In genomic region chr1:213393860-213394259, GRCh38 we compare ENCODE assay signal across 22 cellular contexts.
DNase-seq lines count a peak whose midpoint lies in the region; ATAC-seq, FAIRE-seq and TF ChIP-seq lines count a peak whose summit lies in the region.
"Had no signal": no experiment of that assay in that cellular context is flagged by ENCODE, and none has a peak within 500 bp of the region (broad histone marks: within the 10 kb centered on the region; RNA-seq: fewer than 3 reads in every experiment).

No MANE protein-coding gene starts in this region.

- H3K79me2 ChIP-seq in H1 (ENCODE audit: control insufficient read depth in 1 of 2, insufficient read depth in 2 of 2, low read length in 2 of 2), result no peaks in the 10 kb centered on the region
- no peaks in the 10 kb centered on the region for H3K79me2 ChIP-seq in HepG2 (ENCODE audit: insufficient read depth, low read length)

- no peak overlapping the region for H4K5ac ChIP-seq in H1 (ENCODE audit: insufficient read length, low read depth, low read length)

- no TSS peak for BruUV-seq in HepG2 (replicated peaks; lab: Mats Ljungman, UMichigan)

- no peak overlapping the region for H2BK12ac ChIP-seq in H1 (ENCODE audit: low read depth, low read length)

- H3K4me1 Mint-ChIP-seq in activated CD4-positive, alpha-beta T cell treated with anti-CD3 and anti-CD28 coated beads for 36 hours, result no peaks in the 10 kb centered on the region
- H3K4me1 Mint-ChIP-seq: B cell; CD4-positive, CD25-positive, alpha-beta regulatory T cell had no signal

- peak; percentile 92 for ATAC-seq in HepG2
- no peak for ATAC-seq in GM18870 (IDR thresholded peaks at IDR 0.05; ENCODE audit: unreplicated experiment)
- no peak for ATAC-seq in activated CD4-positive, alpha-beta T cell treated with anti-CD3 and anti-CD28 coated beads for 36 hours
- ATAC-seq: CD8-positive, alpha-beta T cell had no signal

- POLR2A ChIA-PET in H1 (lab: Charles Lee; ENCODE audit: partially characterized antibody), result no interaction called here
- POLR2A ChIA-PET in HepG2 (lab: Yijun Ruan, JAX), result interaction anchor here (0.6 to 1.4 kb wide), 3 partner anchors 22 to 596 kb away, joined by 3 to 12 read pairs (median 3); no protein-coding TSS in a partner anchor
- POLR2A ChIA-PET in activated CD4-positive, alpha-beta T cell treated with anti-CD3 and anti-CD28 coated beads for 36 hours (lab: Charles Lee), result interaction anchor here (0.6 kb wide), 1 partner anchor 182 kb away, joined by 7 read pairs; no protein-coding TSS in a partner anchor

- TF ChIP-seq CTCF in H1 (IDR thresholded peaks at IDR 0.05; ENCODE audit: control extremely low read depth in 1 of 3, insufficient read depth in 1 of 3, low read depth in 1 of 3, low read length in 3 of 3) (no peak), HepG2 (CRISPR knock-in tag; IDR thresholded peaks at IDR 0.05) (no peak)

- in situ Hi-C loops in HepG2 (cut with HindIII; ENCODE audit: extremely low pct_ligation_motif_present, low pct_unique_long_range_greater_than_20kb), result no loop called here

- no peak overlapping the region for H4K8ac ChIP-seq in H1 (ENCODE audit: extremely low read depth, insufficient read depth, low read length)

- no peak overlapping the region for H3K4me3 Mint-ChIP-seq in activated CD4-positive, alpha-beta T cell treated with anti-CD3 and anti-CD28 coated beads for 36 hours
- H3K4me3 Mint-ChIP-seq: B cell; CD4-positive, CD25-positive, alpha-beta regulatory T cell; CD8-positive, alpha-beta T cell had no signal

- H2AFZ ChIP-seq in H1 (ENCODE audit: low read length), result no peak overlapping the region
- H2AFZ ChIP-seq in HepG2 (ENCODE audit: low read length), result no peak overlapping the region

- no peak overlapping the region for H2BK5ac ChIP-seq in H1 (ENCODE audit: low read depth, low read length)

- H3K36me3 Mint-ChIP-seq in activated CD4-positive, alpha-beta T cell treated with anti-CD3 and anti-CD28 coated beads for 36 hours (ENCODE audit: low read depth), result no peaks in the 10 kb centered on the region
- H3K36me3 Mint-ChIP-seq: CD4-positive, CD25-positive, alpha-beta regulatory T cell; CD8-positive, alpha-beta T cell had no signal

- H3K36me3 ChIP-seq in H1 (ENCODE audit: control insufficient read depth in 2 of 4, insufficient read depth in 4 of 4, low read length in 3 of 4) (no peaks in the 10 kb centered on the region), HepG2 (replicated peaks in 1 of 2; ENCODE audit: control insufficient read depth in 1 of 2, insufficient read depth in 2 of 2, low read length in 2 of 2) (no peaks in the 10 kb centered on the region)
- H3K36me3 ChIP-seq: BLaER1 had no signal

- H3K4ac ChIP-seq in H1 (replicated peaks; ENCODE audit: insufficient read length, low read depth, low read length), result peak overlapping the region; percentile 30

- H3K27me3 ChIP-seq in H1 (replicated peaks in 1 of 4; ENCODE audit: control insufficient read depth in 3 of 4, extremely low read depth in 1 of 4, insufficient read depth in 3 of 4, low read length in 3 of 4) (no peaks in the 10 kb centered on the region), HepG2 (ENCODE audit: control insufficient read depth in 1 of 2, insufficient read depth in 2 of 2, low read length in 2 of 2) (no peaks in the 10 kb centered on the region)
- H3K27me3 ChIP-seq: BLaER1 had no signal

- H3K9me3 ChIP-seq in H1 (ENCODE audit: insufficient read depth in 2 of 2, low read depth in 1 of 2, low read length in 1 of 2), result no peaks in the 10 kb centered on the region
- H3K9me3 ChIP-seq in HepG2 (ENCODE audit: low read length), result no peaks in the 10 kb centered on the region
- H3K9me3 ChIP-seq: BLaER1 had no signal

- no peak overlapping the region for H3K27ac Mint-ChIP-seq in activated CD4-positive, alpha-beta T cell treated with anti-CD3 and anti-CD28 coated beads for 36 hours
- H3K27ac Mint-ChIP-seq: B cell; CD4-positive, CD25-positive, alpha-beta regulatory T cell; CD8-positive, alpha-beta T cell had no signal

- H2BK20ac ChIP-seq in H1 (ENCODE audit: low read length), result no peak overlapping the region

- FAIRE-seq in H1 (lab: Jason Lieb, UNC), result no peak
- peak; percentile 74 for FAIRE-seq in HepG2 (lab: Jason Lieb, UNC)
- FAIRE-seq: A204.1, G401.6, GM12892 had no signal

- H3K4me3 ChIP-seq in H1 (ENCODE audit: extremely low read depth in 1 of 4, insufficient read depth in 2 of 4, low read depth in 3 of 4, low read length in 4 of 4) (no peak overlapping the region), HepG2 (replicated peaks in 1 of 3; ENCODE audit: insufficient read depth in 1 of 3, low read depth in 2 of 3, low read length in 3 of 3) (no peak overlapping the region)
- H3K4me3 ChIP-seq: BLaER1 had no signal

- H4K91ac ChIP-seq in H1 (replicated peaks; ENCODE audit: insufficient read length, low read length), result no peak overlapping the region

- TF ChIP-seq RAD21 in H1 (IDR thresholded peaks at IDR 0.05 in 1 of 2, conservative IDR thresholded peaks at IDR 0.05 in 1 of 2; ENCODE audit: low read depth in 2 of 2, low read length in 2 of 2) (no peak), HepG2 (CRISPR knock-in tag; IDR thresholded peaks at IDR 0.05) (no peak)

- WGBS in H1 (ENCODE audit: extremely low coverage in 1 of 2, insufficient coverage in 1 of 2, insufficient read length in 1 of 2, insufficient replicate concordance in 2 of 2, low coverage in 1 of 2, low lambda C conversion rate in 2 of 2, missing lambda C conversion rate in 1 of 2), 2 experiments, result 92% methylated on average over 7 of the region's 7 CpGs; no CpG with 5 or more reads in 1 of the 2 experiments
- 50% methylated on average over 7 of the region's 7 CpGs for WGBS in HepG2 (ENCODE audit: low lambda C conversion rate)

- no peak overlapping the region for H2AK5ac ChIP-seq in H1 (ENCODE audit: low read depth, low read length)

- H3K18ac ChIP-seq in H1 (ENCODE audit: extremely low read depth, low read length), result no peak overlapping the region

- peaks cover 4% of the 10 kb centered on the region for H3K27me3 Mint-ChIP-seq in activated CD4-positive, alpha-beta T cell treated with anti-CD3 and anti-CD28 coated beads for 36 hours
- H3K27me3 Mint-ChIP-seq: CD4-positive, CD25-positive, alpha-beta regulatory T cell had no signal

- H3K23ac ChIP-seq in H1 (ENCODE audit: insufficient read length), result no peak overlapping the region

- no peaks in the 10 kb centered on the region for H3K79me1 ChIP-seq in H1 (ENCODE audit: low read depth, low read length)

- no peak for TF ChIP-seq EP300 in H1 (IDR thresholded peaks at IDR 0.05; ENCODE audit: borderline replicate concordance in 1 of 2, low read depth in 2 of 2, low read length in 2 of 2)
- peak in 1 of 2 experiments; percentile 62; a peak in 1 of 4 replicates for TF ChIP-seq EP300 in HepG2 (IDR thresholded peaks at IDR 0.05; ENCODE audit: low read depth in 2 of 2, low read length in 2 of 2)
- TF ChIP-seq EP300 in HepG2 (CRISPR knock-in tag; IDR thresholded peaks at IDR 0.05; ENCODE audit: borderline replicate concordance), result peak; percentile 60; the same call in 1 of the 2 replicates

- no peaks in the 10 kb centered on the region for H3K23me2 ChIP-seq in H1 (ENCODE audit: low read depth, low read length)

- H3K27ac ChIP-seq in H1 (ENCODE audit: low read depth, low read length), result no peak overlapping the region
- H3K27ac ChIP-seq in HepG2 (ENCODE audit: extremely low read length, insufficient read depth, low read length), result peak overlapping the region; percentile 44
- H3K27ac ChIP-seq: 22Rv1, BLaER1, C4-2B had no signal

- H3K9ac ChIP-seq in H1 (replicated peaks in 1 of 4; ENCODE audit: extremely low read depth in 1 of 4, low read depth in 3 of 4, low read length in 3 of 4) (no peak overlapping the region), HepG2 (ENCODE audit: insufficient read depth, low read depth, low read length) (no peak overlapping the region)
- H3K9ac ChIP-seq: BLaER1 had no signal

- intact Hi-C loops in HepG2 (cut with micrococcal nuclease; ENCODE audit: unreplicated experiment), result no loop called here
- intact Hi-C loops in activated CD4-positive, alpha-beta T cell treated with anti-CD3 and anti-CD28 coated beads for 36 hours (cut with DNase I, micrococcal nuclease), result no loop called here

- H3K14ac ChIP-seq in H1 (ENCODE audit: insufficient read length), result no peak overlapping the region

- DNase-seq in NCI-H524 (lab: John Stamatoyannopoulos, UW), result peak; percentile 4 to 45
- no peak for DNase-seq in NCI-H524 treated with DMSO at 0.1 percent for 48 hours (lab: John Stamatoyannopoulos, UW)
- DNase-seq in NCI-H82 (lab: John Stamatoyannopoulos, UW), result peak; percentile 83
- no peak for DNase-seq in H1 (ENCODE audit: low read depth in 1 of 2, low spot score in 2 of 2)
- peak; percentile 78 for DNase-seq in HepG2 (ENCODE audit: low spot score)
- DNase-seq in activated CD4-positive, alpha-beta T cell treated with anti-CD3 and anti-CD28 coated beads for 36 hours, result no peak
- DNase-seq in activated CD4-positive, CD25-positive, alpha-beta regulatory T cell (lab: John Stamatoyannopoulos, UW), result no peak
- DNase-seq: CD4-positive, CD25-positive, alpha-beta regulatory T cell; CD8-positive, alpha-beta T cell; DMS153; DND-41; GOT3; H7; HCEC 1CT had no signal

- H3K56ac ChIP-seq in H1 (replicated peaks; ENCODE audit: insufficient read length, low read depth, low read length), result no peak overlapping the region

- H4K20me1 ChIP-seq in H1 (replicated peaks in 1 of 2; ENCODE audit: control insufficient read depth in 1 of 2, insufficient read depth in 2 of 2, low read length in 2 of 2), result no peaks in the 10 kb centered on the region
- H4K20me1 ChIP-seq in HepG2 (ENCODE audit: insufficient read depth, low read length), result no peaks in the 10 kb centered on the region
- H4K20me1 ChIP-seq: BLaER1 had no signal

- peaks cover 3% of the 10 kb centered on the region for H3K9me3 Mint-ChIP-seq in activated CD4-positive, alpha-beta T cell treated with anti-CD3 and anti-CD28 coated beads for 36 hours (ENCODE audit: low read depth)
- H3K9me3 Mint-ChIP-seq: CD8-positive, alpha-beta T cell had no signal

- H3K4me1 ChIP-seq in H1 (replicated peaks in 1 of 4; ENCODE audit: control insufficient read depth in 3 of 4, insufficient read depth in 4 of 4, low read length in 3 of 4), result peaks cover 0 to 4% (median under 1%) of the 10 kb centered on the region in 4 experiments; a peak in 2 of 7 replicates
- H3K4me1 ChIP-seq in HepG2 (ENCODE audit: insufficient read depth, low read length), result peaks cover 100% of the 10 kb centered on the region
- H3K4me1 ChIP-seq: BLaER1 had no signal

- H2BK120ac ChIP-seq in H1 (replicated peaks; ENCODE audit: low read depth, low read length), result no peak overlapping the region

- H3K4me2 ChIP-seq in H1 (ENCODE audit: insufficient read depth in 1 of 2, low read depth in 2 of 2, low read length in 2 of 2) (no peak overlapping the region), HepG2 (ENCODE audit: low read depth, low read length) (no peak overlapping the region)
- H3K4me2 ChIP-seq: BLaER1 had no signal

- H2BK15ac ChIP-seq in H1 (ENCODE audit: low read length), result no peak overlapping the region

- CTCF ChIA-PET in H1 (lab: Charles Lee; ENCODE audit: partially characterized antibody) (no interaction called here), HepG2 (lab: Yijun Ruan, JAX; ENCODE audit: low intra/inter-chr PET ratio, low total read pairs) (no interaction called here)
- CTCF ChIA-PET in activated CD4-positive, alpha-beta T cell treated with anti-CD3 and anti-CD28 coated beads for 36 hours (lab: Charles Lee), result interaction anchor here (0.6 kb wide), 1 partner anchor 28 kb away, joined by 3 read pairs; no protein-coding TSS in a partner anchor

- TF ChIP-seq POLR2A in H1 (IDR thresholded peaks at IDR 0.05; ENCODE audit: control extremely low read depth in 1 of 2, low read depth in 2 of 2, low read length in 2 of 2) (no peak), HepG2 (IDR thresholded peaks at IDR 0.05; ENCODE audit: insufficient read depth in 1 of 2, low read depth in 2 of 2, low read length in 2 of 2) (no peak)

Comparison
In these comparisons a context has a peak if more than half of its experiments do, and no peak if none do; other contexts are left out.
1. DNase-seq: peak in NCI-H524 (2 of 2), NCI-H82 (single experiment) and HepG2 (single experiment); none in NCI-H524 treated with DMSO at 0.1 percent for 48 hours (single experiment), H1 (0 of 2), activated CD4-positive, alpha-beta T cell treated with anti-CD3 and anti-CD28 coated beads for 36 hours (single experiment) and activated CD4-positive, CD25-positive, alpha-beta regulatory T cell (0 of 4).